In genomic region chr10:87036623-87037022, GRCh38 we compare ENCODE assay signal across 28 cellular contexts. TPM values are rescaled to one million over a fixed set of nuclear protein-coding genes. Genes with fewer than 3 reads are reported as not detected.
DNase-seq lines count a peak whose midpoint lies in the region; ATAC-seq and TF ChIP-seq lines count a peak whose summit lies in the region.
"Had no signal": no experiment of that assay in that cellular context is flagged by ENCODE, and none has a peak within 500 bp of the region (broad histone marks: within the 10 kb centered on the region; RNA-seq: fewer than 3 reads in every experiment).

No MANE protein-coding gene starts in this region.

- CTCF ChIA-PET in activated CD4-positive, alpha-beta T cell treated with anti-CD3 and anti-CD28 coated beads for 36 hours (lab: Charles Lee) = no interaction called here

- peaks cover 3% of the 10 kb centered on the region for H3K9me3 Mint-ChIP-seq in activated CD4-positive, alpha-beta T cell treated with anti-CD3 and anti-CD28 coated beads for 36 hours (ENCODE audit: low read depth)
- no peaks in the 10 kb centered on the region for H3K9me3 Mint-ChIP-seq in activated T-cell treated with anti-CD3 and anti-CD28 coated beads, Interleukin-2, amount 50 U/mL, for 72 hours

- no peaks in the 10 kb centered on the region for H3K27me3 ChIP-seq in esophagus muscularis mucosa
- H3K27me3 ChIP-seq: BE2C, BLaER1 had no signal

- no peak overlapping the region for H3K27ac ChIP-seq in esophagus muscularis mucosa (replicated peaks in 1 of 4)
- H3K27ac ChIP-seq: 22Rv1, A549, BLaER1 had no signal

- H3K4me1 ChIP-seq in esophagus muscularis mucosa = no peaks in the 10 kb centered on the region
- H3K4me1 ChIP-seq: BE2C had no signal

- H3K36me3 Mint-ChIP-seq in activated CD4-positive, alpha-beta T cell treated with anti-CD3 and anti-CD28 coated beads for 36 hours (ENCODE audit: low read depth) = no peaks in the 10 kb centered on the region
- peaks cover 3% of the 10 kb centered on the region in 2 donors for H3K36me3 Mint-ChIP-seq in activated T-cell treated with anti-CD3 and anti-CD28 coated beads, Interleukin-2, amount 50 U/mL, for 72 hours (ENCODE audit: insufficient read depth in 2 of 2)
- H3K36me3 Mint-ChIP-seq: CD4-positive, CD25-positive, alpha-beta regulatory T cell had no signal

- no peak for TF ChIP-seq EP300 in esophagus muscularis mucosa (IDR thresholded peaks at IDR 0.05)

- no peak overlapping the region for H3K4me3 Mint-ChIP-seq in activated CD4-positive, alpha-beta T cell treated with anti-CD3 and anti-CD28 coated beads for 36 hours
- no peak overlapping the region for H3K4me3 Mint-ChIP-seq in activated T-cell treated with anti-CD3 and anti-CD28 coated beads, Interleukin-2, amount 50 U/mL, for 72 hours
- H3K4me3 Mint-ChIP-seq: CD14-positive monocyte; CD4-positive, alpha-beta memory T cell; CD4-positive, CD25-positive, alpha-beta regulatory T cell; CD8-positive, alpha-beta memory T cell had no signal

- no peak for DNase-seq in activated CD4-positive, alpha-beta T cell treated with anti-CD3 and anti-CD28 coated beads for 36 hours
- DNase-seq in activated CD4-positive, alpha-beta T cell treated with anti-CD3 and anti-CD28 coated beads for 1 hour = no peak
- no peak for DNase-seq in activated T-cell treated with anti-CD3 and anti-CD28 coated beads, Interleukin-2, amount 50 U/mL, for 72 hours
- DNase-seq in activated T-cell treated with anti-CD3 and anti-CD28 coated beads for 4 hours = no peak
- DNase-seq in esophagus muscularis mucosa (ENCODE audit: extremely low spot score) = peak; percentile 60
- DNase-seq in superior temporal gyrus (ENCODE audit: extremely low spot score) = no peak
- DNase-seq: BE2C; C1 segment of cervical spinal cord; CD4-positive, alpha-beta memory T cell; CD8-positive, alpha-beta memory T cell; COR-L47; DMS 273 treated with DMSO at 0.1 percent for 48 hours; DMS153; DMS53; DMS79; DND-41; EL; GDM1 had no signal

- no peak overlapping the region for H3K27ac Mint-ChIP-seq in activated CD4-positive, alpha-beta T cell treated with anti-CD3 and anti-CD28 coated beads for 36 hours
- H3K27ac Mint-ChIP-seq in activated T-cell treated with anti-CD3 and anti-CD28 coated beads, Interleukin-2, amount 50 U/mL, for 72 hours = no peak overlapping the region
- H3K27ac Mint-ChIP-seq: CD14-positive monocyte; CD4-positive, alpha-beta memory T cell; CD4-positive, CD25-positive, alpha-beta regulatory T cell; CD8-positive, alpha-beta memory T cell had no signal

- no peaks in the 10 kb centered on the region for H3K4me1 Mint-ChIP-seq in activated CD4-positive, alpha-beta T cell treated with anti-CD3 and anti-CD28 coated beads for 36 hours
- peaks cover under 1% of the 10 kb centered on the region for H3K4me1 Mint-ChIP-seq in activated T-cell treated with anti-CD3 and anti-CD28 coated beads, Interleukin-2, amount 50 U/mL, for 72 hours (ENCODE audit: low read depth)
- H3K4me1 Mint-ChIP-seq: CD14-positive monocyte; CD4-positive, alpha-beta memory T cell; CD4-positive, CD25-positive, alpha-beta regulatory T cell; CD8-positive, alpha-beta memory T cell had no signal

- TF ChIP-seq CTCF in esophagus muscularis mucosa (IDR thresholded peaks at IDR 0.05) = no peak

- no peaks in the 10 kb centered on the region for H3K27me3 Mint-ChIP-seq in activated CD4-positive, alpha-beta T cell treated with anti-CD3 and anti-CD28 coated beads for 36 hours
- H3K27me3 Mint-ChIP-seq in activated T-cell treated with anti-CD3 and anti-CD28 coated beads, Interleukin-2, amount 50 U/mL, for 72 hours (ENCODE audit: low read depth) = peaks cover 1% of the 10 kb centered on the region
- H3K27me3 Mint-ChIP-seq: CD4-positive, alpha-beta memory T cell had no signal

- POLR2A ChIA-PET in activated CD4-positive, alpha-beta T cell treated with anti-CD3 and anti-CD28 coated beads for 36 hours (lab: Charles Lee) = no interaction called here

- intact Hi-C loops in activated CD4-positive, alpha-beta T cell treated with anti-CD3 and anti-CD28 coated beads for 36 hours (cut with DNase I, micrococcal nuclease) = no loop called here
- intact Hi-C loops in esophagus muscularis mucosa (cut with DNase I) = no loop called here

- no peaks in the 10 kb centered on the region for H3K36me3 ChIP-seq in esophagus muscularis mucosa
- H3K36me3 ChIP-seq: BE2C, BLaER1 had no signal

- peaks cover 0 to 12% (median 0%) of the 10 kb centered on the region in 4 donors for H3K9me3 ChIP-seq in esophagus muscularis mucosa
- H3K9me3 ChIP-seq: A549, BE2C, BLaER1 had no signal

- no peak for TF ChIP-seq POLR2A in esophagus muscularis mucosa (IDR thresholded peaks at IDR 0.05; ENCODE audit: low read depth)

- WGBS in esophagus muscularis mucosa = 91% methylated on average over 1 of the region's 1 CpG

- peak; percentile 61 for ATAC-seq in activated CD4-positive, alpha-beta T cell treated with anti-CD3 and anti-CD28 coated beads for 36 hours
- peak; percentile 34 to 82 for ATAC-seq in activated T-cell treated with anti-CD3 and anti-CD28 coated beads, Interleukin-2, amount 50 U/mL, for 72 hours (replicated peaks in 1 of 2)
- ATAC-seq in HG03571 (IDR thresholded peaks at IDR 0.05; ENCODE audit: unreplicated experiment) = no peak
- ATAC-seq: A549, GM12878 had no signal

- H3K4me3 ChIP-seq in esophagus muscularis mucosa = no peak overlapping the region
- H3K4me3 ChIP-seq: A549, BLaER1, GM12878 had no signal

RNA-seq across cellular contexts. Expression of gene FAM25A, which starts 16.5 kb away (rescaled TPM):
- not detected for total RNA-seq in activated CD4-positive, alpha-beta T cell treated with anti-CD3 and anti-CD28 coated beads for 36 hours
- total RNA-seq in activated T-cell treated with anti-CD3 and anti-CD28 coated beads, Interleukin-2, amount 50 U/mL, for 72 hours = not detected
- not detected for total RNA-seq in esophagus muscularis mucosa
- total RNA-seq: A172; CD4-positive, alpha-beta memory T cell; CD4-positive, CD25-positive, alpha-beta regulatory T cell; CD8-positive, alpha-beta memory T cell; Daoy; G401; GM12878 had no signal

RNA-seq across cellular contexts. Expression of gene GLUD1, which starts 58.0 kb away (rescaled TPM):
- 100 to 1,000 TPM in 1 of 2 experiments, 10 to 100 TPM in 1; 98.4 to 125 TPM for total RNA-seq in activated CD4-positive, alpha-beta T cell treated with anti-CD3 and anti-CD28 coated beads for 36 hours
- 100 to 1,000 TPM; 123 to 160 TPM for total RNA-seq in activated T-cell treated with anti-CD3 and anti-CD28 coated beads, Interleukin-2, amount 50 U/mL, for 72 hours
- total RNA-seq in esophagus muscularis mucosa = 100 to 1,000 TPM; 152 to 187 (median 161) TPM

RNA-seq across cellular contexts. Expression of gene SHLD2, which starts 58.4 kb away (rescaled TPM):
- total RNA-seq in activated CD4-positive, alpha-beta T cell treated with anti-CD3 and anti-CD28 coated beads for 36 hours = 10 to 100 TPM; 29.7 to 29.9 TPM
- 10 to 100 TPM; 28.7 to 33.3 TPM for total RNA-seq in activated T-cell treated with anti-CD3 and anti-CD28 coated beads, Interleukin-2, amount 50 U/mL, for 72 hours
- 10 to 100 TPM; 17.0 to 25.7 (median 22.8) TPM for total RNA-seq in esophagus muscularis mucosa
